In genomic region chr3:146177072-146177936, GRCh38 we compare ENCODE assay signal across 1 cellular context.
TF ChIP-seq lines count a peak whose summit lies in the region.

No MANE protein-coding gene starts in this region.

TF ChIP-seq in SK-N-SH, 30 proteins besides CTCF, POLR2A, EP300 and RAD21 (continued from another document):
- no peak for TF ChIP-seq MAX (IDR thresholded peaks at IDR 0.05; ENCODE audit: low read depth)
- TF ChIP-seq SIN3A (IDR thresholded peaks at IDR 0.05; ENCODE audit: borderline replicate concordance, low read depth, low read length), result no peak
- TF ChIP-seq FOXJ3 (CRISPR knock-in tag; IDR thresholded peaks at IDR 0.05), result no peak
- TF ChIP-seq USF1 (IDR thresholded peaks at IDR 0.05; ENCODE audit: borderline replicate concordance, low read depth), result no peak
- TF ChIP-seq SMC3 (IDR thresholded peaks at IDR 0.05; ENCODE audit: low read depth, low read length), result no peak
- TF ChIP-seq IRF3 (IDR thresholded peaks at IDR 0.05; ENCODE audit: low read depth, low read length), result no peak
